In the genomic region with DNA sequence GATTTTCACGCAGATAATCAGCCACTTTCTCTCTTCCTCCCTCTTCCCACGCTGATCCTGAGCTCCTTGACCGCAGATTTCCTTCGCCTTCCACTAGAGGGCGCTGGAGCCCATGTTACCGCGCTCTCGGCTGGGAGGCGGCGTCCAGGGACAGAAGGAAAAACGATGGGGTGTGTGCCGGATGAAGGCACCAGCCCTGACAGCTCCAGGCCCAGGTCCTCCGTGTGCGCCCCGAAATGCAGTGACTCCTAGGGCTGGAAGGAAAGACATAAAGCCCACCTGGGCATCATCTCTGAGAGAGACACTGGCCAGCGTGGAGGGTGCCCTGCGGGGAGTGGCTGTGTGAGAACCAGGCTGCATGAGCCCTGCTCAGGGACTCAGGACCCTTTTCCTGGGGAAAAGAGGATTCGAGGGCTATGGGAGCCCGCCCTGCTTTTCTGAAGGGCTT, we compare ENCODE assay signal across 8 cellular contexts. TPM values are rescaled to one million over a fixed set of nuclear protein-coding genes. Genes with fewer than 3 reads are reported as not detected.
DNase-seq lines count a peak whose midpoint lies in the region; ATAC-seq, FAIRE-seq and TF ChIP-seq lines count a peak whose summit lies in the region.

No MANE protein-coding gene starts in this region.

- no peak for FAIRE-seq in small intestine (lab: Jason Lieb, UNC)

- H3K4me1 Mint-ChIP-seq in brain, result peaks cover 53% of the 10 kb centered on the region
- H3K4me1 Mint-ChIP-seq in stimulated activated memory B cell treated with anti-CD40 and anti-IgM and Interleukin-4, amounts not matched to agents 10 μg/mL and 1 μg/mL and 100 μg/mL, for 72 hours, result peaks cover 7% of the 10 kb centered on the region

- H3K79me2 ChIP-seq in DND-41 (ENCODE audit: insufficient read depth, low read length) (no peaks in the 10 kb centered on the region), SU-DHL-6 (ENCODE audit: insufficient read depth, low read length) (no peaks in the 10 kb centered on the region)

- H4K20me1 ChIP-seq in DND-41 (ENCODE audit: insufficient read depth, low read length), result no peaks in the 10 kb centered on the region
- H4K20me1 ChIP-seq in SU-DHL-6 (ENCODE audit: low read depth, low read length), result no peaks in the 10 kb centered on the region

- no peaks in the 10 kb centered on the region for H3K9me2 ChIP-seq in SU-DHL-6 (replicated peaks; ENCODE audit: insufficient read depth, low read length)

- H3K4me2 ChIP-seq in DND-41 (ENCODE audit: insufficient read depth, low read length) (no peak overlapping the region), SU-DHL-6 (ENCODE audit: low read depth, low read length, poor library complexity, severe bottlenecking) (no peak overlapping the region)

- no peak overlapping the region for H2AFZ ChIP-seq in DND-41 (ENCODE audit: low read depth, low read length)
- H2AFZ ChIP-seq in SU-DHL-6 (ENCODE audit: low read depth, low read length, severe bottlenecking), result no peak overlapping the region

- no peaks in the 10 kb centered on the region for H3K36me3 ChIP-seq in DND-41 (ENCODE audit: insufficient read depth, low read length)
- H3K36me3 ChIP-seq in H7 (replicated peaks; ENCODE audit: control insufficient read depth, insufficient read depth, low read length), result no peaks in the 10 kb centered on the region
- no peaks in the 10 kb centered on the region for H3K36me3 ChIP-seq in SU-DHL-6 (ENCODE audit: low read length)
- H3K36me3 ChIP-seq in iPS-18a (ENCODE audit: control insufficient read depth, low read depth, low read length), result no peaks in the 10 kb centered on the region
- H3K36me3 ChIP-seq in small intestine (ENCODE audit: control insufficient read depth in 2 of 2, insufficient read depth in 2 of 2, low read length in 2 of 2), result no peaks in the 10 kb centered on the region

- H3K27me3 Mint-ChIP-seq in brain, result peaks cover 3% of the 10 kb centered on the region
- H3K27me3 Mint-ChIP-seq in stimulated activated memory B cell treated with anti-CD40 and anti-IgM and Interleukin-4, amounts not matched to agents 10 μg/mL and 1 μg/mL and 100 μg/mL, for 72 hours, result peaks cover 35% of the 10 kb centered on the region

- DNase-seq in DND-41 (peak; percentile 40), H7 (peak; percentile 85), NCI-H1105 (lab: John Stamatoyannopoulos, UW) (peak; percentile 83), small intestine (peak; percentile 73)

- H3K9me3 ChIP-seq in DND-41 (ENCODE audit: insufficient read depth, low read length, severe bottlenecking) (no peaks in the 10 kb centered on the region), SU-DHL-6 (ENCODE audit: insufficient read depth, low read length) (no peaks in the 10 kb centered on the region), iPS-18a (ENCODE audit: control insufficient read depth, low read depth, low read length) (no peaks in the 10 kb centered on the region), small intestine (ENCODE audit: control insufficient read depth, low read depth) (no peaks in the 10 kb centered on the region)

- no peaks in the 10 kb centered on the region for H3K9me3 Mint-ChIP-seq in brain
- no peaks in the 10 kb centered on the region for H3K9me3 Mint-ChIP-seq in stimulated activated memory B cell treated with anti-CD40 and anti-IgM and Interleukin-4, amounts not matched to agents 10 μg/mL and 1 μg/mL and 100 μg/mL, for 72 hours

- H3K9ac ChIP-seq in DND-41 (ENCODE audit: low read depth, low read length) (no peak overlapping the region), SU-DHL-6 (ENCODE audit: low read length) (no peak overlapping the region), iPS-18a (ENCODE audit: low read length) (no peak overlapping the region)

- peak overlapping the region; percentile 42 to 96 (median 85) for H3K27ac Mint-ChIP-seq in brain
- H3K27ac Mint-ChIP-seq in stimulated activated memory B cell treated with anti-CD40 and anti-IgM and Interleukin-4, amounts not matched to agents 10 μg/mL and 1 μg/mL and 100 μg/mL, for 72 hours, result no peak overlapping the region

- no peak overlapping the region for H3K4me3 ChIP-seq in DND-41 (ENCODE audit: low read depth in 1 of 2, low read length in 2 of 2)
- H3K4me3 ChIP-seq in H7 (ENCODE audit: insufficient read depth, low read depth, low read length), result peak overlapping the region; percentile 16; the same call in 1 of the 2 replicates
- no peak overlapping the region for H3K4me3 ChIP-seq in SU-DHL-6 (ENCODE audit: insufficient read depth, low read length, poor library complexity, severe bottlenecking)
- peak overlapping the region; percentile 44 for H3K4me3 ChIP-seq in iPS-18a (ENCODE audit: low read length)
- no peak overlapping the region for H3K4me3 ChIP-seq in small intestine (ENCODE audit: low read depth in 1 of 2, low read length in 2 of 2)

- H3K4me3 Mint-ChIP-seq in brain, result peak overlapping the region; percentile 60 to 81 (median 75)
- no peak overlapping the region for H3K4me3 Mint-ChIP-seq in stimulated activated memory B cell treated with anti-CD40 and anti-IgM and Interleukin-4, amounts not matched to agents 10 μg/mL and 1 μg/mL and 100 μg/mL, for 72 hours

- peak; percentile 76 for ATAC-seq in DND-41 (ENCODE audit: insufficient read depth, low read depth)
- ATAC-seq in stimulated activated memory B cell treated with anti-CD40 and anti-IgM and Interleukin-4, amounts not matched to agents 10 μg/mL and 1 μg/mL and 100 μg/mL, for 72 hours, result no peak

- H3F3A ChIP-seq in SU-DHL-6 (ENCODE audit: insufficient read depth), result no peaks in the 10 kb centered on the region

- peak; percentile 82 for TF ChIP-seq CTCF in DND-41 (IDR thresholded peaks at IDR 0.05; ENCODE audit: borderline replicate concordance, extremely low read depth, low read length, poor library complexity, severe bottlenecking)
- TF ChIP-seq CTCF in SU-DHL-6 (IDR thresholded peaks at IDR 0.05; ENCODE audit: insufficient read depth, low read length, poor library complexity, severe bottlenecking), result peak; percentile 85
- TF ChIP-seq CTCF in brain (conservative IDR thresholded peaks at IDR 0.05), result peak; percentile 91 to 96

- H3K27ac ChIP-seq in DND-41 (ENCODE audit: low read length) (no peak overlapping the region), SU-DHL-6 (ENCODE audit: low read depth, low read length) (no peak overlapping the region), iPS-18a (ENCODE audit: low read length) (no peak overlapping the region), small intestine (ENCODE audit: low read depth in 1 of 2, low read length in 1 of 2) (no peak overlapping the region)

- 11 to 16% (median 13%) methylated on average over 19 of the region's 19 CpGs for WGBS in small intestine, 3 donors

- H3K27me3 ChIP-seq in DND-41 (ENCODE audit: insufficient read depth, low read length, poor library complexity), result peaks cover 5% of the 10 kb centered on the region
- peaks cover 2% of the 10 kb centered on the region; the same call in 1 of the 2 replicates for H3K27me3 ChIP-seq in H7 (ENCODE audit: control insufficient read depth, insufficient read depth, low read length)
- no peaks in the 10 kb centered on the region for H3K27me3 ChIP-seq in SU-DHL-6 (ENCODE audit: low read length)
- H3K27me3 ChIP-seq in iPS-18a (ENCODE audit: control insufficient read depth, insufficient read depth, low read length), result peaks cover 11% of the 10 kb centered on the region
- peaks cover 0 to 4% of the 10 kb centered on the region in 2 donors for H3K27me3 ChIP-seq in small intestine (ENCODE audit: control insufficient read depth in 2 of 2, insufficient read depth in 2 of 2, low read length in 2 of 2)

- H3K4me1 ChIP-seq in DND-41 (ENCODE audit: insufficient read depth, low read length), result no peaks in the 10 kb centered on the region
- no peaks in the 10 kb centered on the region for H3K4me1 ChIP-seq in iPS-18a (ENCODE audit: control insufficient read depth, low read depth, low read length)
- H3K4me1 ChIP-seq in small intestine (ENCODE audit: control insufficient read depth in 2 of 2, insufficient read depth in 1 of 2, low read depth in 1 of 2, low read length in 1 of 2), result no peaks in the 10 kb centered on the region

- no peaks in the 10 kb centered on the region for H3K36me3 Mint-ChIP-seq in brain
- no peaks in the 10 kb centered on the region for H3K36me3 Mint-ChIP-seq in stimulated activated memory B cell treated with anti-CD40 and anti-IgM and Interleukin-4, amounts not matched to agents 10 μg/mL and 1 μg/mL and 100 μg/mL, for 72 hours

RNA-seq across cellular contexts. Expression of a gene that starts 44.9 kb away (rescaled TPM):
- 0.26 and 0.52 TPM in 2 replicates for total RNA-seq in H7 (2014; rRNA removed; shearing (Covaris generic))
- polyA plus RNA-seq in brain (ENCODE audit: insufficient read depth, low read depth, low replicate concordance), result 11.3 TPM
- polyA plus RNA-seq in small intestine, result 10 to 100 TPM; 24.2 to 87.4 (median 48.4) TPM

Comparison
In these comparisons a context has a peak if more than half of its experiments do, and no peak if none do; other contexts are left out.
1. H3K4me3 ChIP-seq: peak in H7 (single experiment) and iPS-18a (single experiment); none in DND-41 (0 of 2), SU-DHL-6 (single experiment) and small intestine (0 of 2).
2. Peak in every context shown above with its lines, with median percentiles within 50 percentile points of each other: DNase-seq and CTCF ChIP-seq.